22 cellular contexts compared by ENCODE assay signal in genomic region chr3:80051602-80051962, GRCh38.
"Had no signal": no experiment of that assay in that cellular context is flagged by ENCODE, and none has a peak within 500 bp of the region (broad histone marks: within the 10 kb centered on the region; RNA-seq: fewer than 3 reads in every experiment).

No MANE protein-coding gene starts in this region.

- H3K4me1 ChIP-seq: heart right ventricle, lower lobe of right lung, stomach, suprapubic skin, transverse colon had no signal

- ATAC-seq: activated CD4-positive, CD25-positive, alpha-beta regulatory T cell treated with anti-CD3 and anti-CD28 coated beads, Interleukin-2, amount 50 U/mL, for 24 hours; activated T-cell treated with anti-CD3 and anti-CD28 coated beads, Interleukin-2, amount 50 U/mL, for 72 hours; left lobe of liver; stimulated activated effector memory CD8-positive, alpha-beta T cell treated with anti-CD3 and anti-CD28 coated beads, Interleukin-12 subunit alpha, Interleukin-12 subunit beta, amount 100 ng/mL, for 72 hours had no signal

- FAIRE-seq: bronchial epithelial cell, keratinocyte, small intestine, urothelium cell line had no signal

- H3K4me3 ChIP-seq: heart right ventricle, lower lobe of right lung, stomach, suprapubic skin, transverse colon had no signal

- H3K27me3 ChIP-seq: heart right ventricle, stomach, suprapubic skin, transverse colon had no signal

- H3K36me3 ChIP-seq: heart right ventricle, lower lobe of right lung, stomach, suprapubic skin, transverse colon had no signal

- H3K9me3 ChIP-seq: lower lobe of right lung, suprapubic skin, transverse colon had no signal

- DNase-seq: activated CD4-positive, alpha-beta memory T cell treated with anti-CD3 and anti-CD28 coated beads, Interleukin-2, amount 10 ng/mL, durations not matched to agents 7 days and 5 days; activated CD4-positive, alpha-beta T cell treated with anti-CD3 and anti-CD28 coated beads, Interleukin-2, amount 10 ng/mL, durations not matched to agents 24 days and 14 days; activated T-cell treated with anti-CD3 and anti-CD28 coated beads, Interleukin-2, amount 50 U/mL, for 72 hours; amniotic stem cell; cortex of kidney; heart right ventricle; lower lobe of right lung; mesendoderm; naive B cell; small intestine; stimulated activated CD4-positive, alpha-beta T cell treated with anti-CD3 and anti-CD28 coated beads, Interleukin-2, amount 100 ng/mL, for 24 hours; stomach; transverse colon had no signal

- H3K27me3 Mint-ChIP-seq: activated CD4-positive, alpha-beta memory T cell treated with anti-CD3 and anti-CD28 coated beads, Interleukin-2, amount 10 ng/mL, durations not matched to agents 7 days and 5 days; activated CD4-positive, alpha-beta T cell treated with anti-CD3 and anti-CD28 coated beads, Interleukin-2, amount 10 ng/mL, durations not matched to agents 24 days and 14 days; activated naive CD8-positive, alpha-beta T cell; naive B cell had no signal

- H3K4me1 Mint-ChIP-seq: activated CD4-positive, alpha-beta memory T cell treated with anti-CD3 and anti-CD28 coated beads, Interleukin-2, amount 10 ng/mL, durations not matched to agents 7 days and 5 days; activated CD4-positive, alpha-beta T cell treated with anti-CD3 and anti-CD28 coated beads, Interleukin-2, amount 10 ng/mL, durations not matched to agents 24 days and 14 days; naive B cell; stimulated activated effector memory CD8-positive, alpha-beta T cell treated with anti-CD3 and anti-CD28 coated beads, Interleukin-12 subunit alpha, Interleukin-12 subunit beta, amount 100 ng/mL, for 72 hours had no signal

- H3K36me3 Mint-ChIP-seq: activated naive CD8-positive, alpha-beta T cell; naive B cell; stimulated activated effector memory CD8-positive, alpha-beta T cell treated with anti-CD3 and anti-CD28 coated beads, Interleukin-12 subunit alpha, Interleukin-12 subunit beta, amount 100 ng/mL, for 72 hours had no signal

- H3K27ac Mint-ChIP-seq: activated CD4-positive, alpha-beta memory T cell treated with anti-CD3 and anti-CD28 coated beads, Interleukin-2, amount 10 ng/mL, durations not matched to agents 7 days and 5 days; activated CD4-positive, alpha-beta T cell treated with anti-CD3 and anti-CD28 coated beads, Interleukin-2, amount 10 ng/mL, durations not matched to agents 24 days and 14 days; activated naive CD8-positive, alpha-beta T cell; activated T-cell treated with anti-CD3 and anti-CD28 coated beads, Interleukin-2, amount 50 U/mL, for 72 hours; naive B cell; stimulated activated effector memory CD8-positive, alpha-beta T cell treated with anti-CD3 and anti-CD28 coated beads, Interleukin-12 subunit alpha, Interleukin-12 subunit beta, amount 100 ng/mL, for 72 hours had no signal

- H3K27ac ChIP-seq: heart right ventricle, lower lobe of right lung, stomach, suprapubic skin, transverse colon, VCaP had no signal

- H3K4me3 Mint-ChIP-seq: activated CD4-positive, alpha-beta memory T cell treated with anti-CD3 and anti-CD28 coated beads, Interleukin-2, amount 10 ng/mL, durations not matched to agents 7 days and 5 days; activated CD4-positive, alpha-beta T cell treated with anti-CD3 and anti-CD28 coated beads, Interleukin-2, amount 10 ng/mL, durations not matched to agents 24 days and 14 days; activated naive CD8-positive, alpha-beta T cell; activated T-cell treated with anti-CD3 and anti-CD28 coated beads, Interleukin-2, amount 50 U/mL, for 72 hours; naive B cell; stimulated activated effector memory CD8-positive, alpha-beta T cell treated with anti-CD3 and anti-CD28 coated beads, Interleukin-12 subunit alpha, Interleukin-12 subunit beta, amount 100 ng/mL, for 72 hours had no signal
